In genomic region chr15:63564093-63564492, GRCh38 we compare ENCODE assay signal across 23 cellular contexts. TPM values are rescaled to one million over a fixed set of nuclear protein-coding genes. Genes with fewer than 3 reads are reported as not detected.
DNase-seq lines count a peak whose midpoint lies in the region; ATAC-seq, FAIRE-seq and TF ChIP-seq lines count a peak whose summit lies in the region.
"Had no signal": no experiment of that assay in that cellular context is flagged by ENCODE, and none has a peak within 500 bp of the region (broad histone marks: within the 10 kb centered on the region; RNA-seq: fewer than 3 reads in every experiment).

No MANE protein-coding gene starts in this region.

- no peaks in the 10 kb centered on the region for H4K20me1 ChIP-seq in K562 (replicated peaks; ENCODE audit: control insufficient read depth, insufficient read depth, low read length)

- TF ChIP-seq RAD21 in K562 (CRISPR knock-in tag; conservative IDR thresholded peaks at IDR 0.05 in 1 of 2, IDR thresholded peaks at IDR 0.05 in 1 of 2): no peak

- no peak overlapping the region for H3K4me3 Mint-ChIP-seq in IgD-negative memory B cell
- H3K4me3 Mint-ChIP-seq: CD4-positive, CD25-positive, alpha-beta regulatory T cell; GM23338; H9 had no signal

- CTCF ChIA-PET in K562 (lab: Yijun Ruan, JAX; ENCODE audit: low intra/inter-chr PET ratio): no interaction called here

- no peak for ATAC-seq in K562
- no peak for ATAC-seq in HG03159 (IDR thresholded peaks at IDR 0.05; ENCODE audit: unreplicated experiment)
- ATAC-seq: GM23338 had no signal

- BruUV-seq in K562 (replicated peaks; lab: Mats Ljungman, UMichigan): no TSS peak

- in situ Hi-C loops in K562 (cut with MboI): no loop called here

- no peaks in the 10 kb centered on the region for H3K4me1 ChIP-seq in K562 (replicated peaks in 1 of 2; ENCODE audit: control insufficient read depth in 2 of 2, insufficient read depth in 2 of 2, low read length in 2 of 2)
- H3K4me1 ChIP-seq: BLaER1 had no signal

- no peaks in the 10 kb centered on the region for H3K27me3 ChIP-seq in K562 (ENCODE audit: control insufficient read depth in 2 of 2, insufficient read depth in 2 of 2, low read length in 2 of 2)
- H3K27me3 ChIP-seq: BLaER1 had no signal

- no peak overlapping the region for H3K4me3 ChIP-seq in K562
- H3K4me3 ChIP-seq: BLaER1, GM23338, SK-N-MC had no signal

- intact Hi-C loops in K562 (cut with micrococcal nuclease): no loop called here

- no peak overlapping the region for H3K9ac ChIP-seq in K562 (ENCODE audit: insufficient read depth in 1 of 2, low read depth in 2 of 2, low read length in 2 of 2)
- H3K9ac ChIP-seq: BLaER1 had no signal

- TF ChIP-seq EP300 in K562 (IDR thresholded peaks at IDR 0.05; ENCODE audit: low read length): no peak

- DNase-seq in NCI-H748 (lab: John Stamatoyannopoulos, UW; ENCODE audit: unreplicated experiment): peak; percentile 20
- no peak for DNase-seq in NCI-H748 treated with DMSO at 0.1 percent for 48 hours (lab: John Stamatoyannopoulos, UW)
- DNase-seq in K562 (ENCODE audit: extremely low read depth in 1 of 4, low spot score in 3 of 4): no peak
- no peak for DNase-seq in effector CD8-positive, alpha-beta T cell (lab: John Stamatoyannopoulos, UW)
- no peak for DNase-seq in iPS-NIHi11 (ENCODE audit: low spot score)
- DNase-seq: CD4-positive, CD25-positive, alpha-beta regulatory T cell; COR-L47; H9; KBM-7; NCI-H1694 treated with DMSO at 0.1 percent for 48 hours; NCI-H2081; NCI-H2227 treated with DMSO at 0.1 percent for 48 hours; NCI-H774; SIG-M5 had no signal

- H3K9me3 ChIP-seq in K562 (replicated peaks; ENCODE audit: control insufficient read depth, insufficient read depth, low read depth, low read length): no peaks in the 10 kb centered on the region
- H3K9me3 ChIP-seq: BLaER1 had no signal

- TF ChIP-seq POLR2A in K562 (conservative IDR thresholded peaks at IDR 0.05): no peak

- no peaks in the 10 kb centered on the region for H3K9me3 Mint-ChIP-seq in IgD-negative memory B cell
- H3K9me3 Mint-ChIP-seq: CD4-positive, CD25-positive, alpha-beta regulatory T cell; GM23338; H9 had no signal

- H3K27ac Mint-ChIP-seq in IgD-negative memory B cell: peak overlapping the region in 2 of 3 donors; percentile 19 to 88
- H3K27ac Mint-ChIP-seq: GM23338 had no signal

- no peak overlapping the region for H2AFZ ChIP-seq in K562 (ENCODE audit: low read depth, low read length)
- H2AFZ ChIP-seq: GM23338 had no signal

- peaks cover 7 to 18% (median 15%) of the 10 kb centered on the region in 3 donors for H3K4me1 Mint-ChIP-seq in IgD-negative memory B cell

- H3K36me3 Mint-ChIP-seq in IgD-negative memory B cell: peaks cover 3% of the 10 kb centered on the region

- H3K27ac ChIP-seq in 22Rv1 (peak overlapping the region; percentile 4; the same call in 1 of the 2 replicates), K562 (ENCODE audit: extremely low read depth, low read depth, low read length) (no peak overlapping the region)
- H3K27ac ChIP-seq: BLaER1, SK-N-MC had no signal

- H3K79me2 ChIP-seq in K562 (ENCODE audit: control insufficient read depth, insufficient read depth, low read length): no peaks in the 10 kb centered on the region

- POLR2A ChIA-PET in K562 (lab: Yijun Ruan, JAX): interaction anchor here (0.5 to 1.9 kb wide), 2 partner anchors 8 to 541 kb away, joined by 3 to 7 read pairs; no protein-coding TSS in a partner anchor

- H3K9me1 ChIP-seq in K562 (ENCODE audit: control insufficient read depth, insufficient read depth, low read length): no peaks in the 10 kb centered on the region

- TF ChIP-seq CTCF in 22Rv1 (IDR thresholded peaks at IDR 0.05): no peak
- TF ChIP-seq CTCF in K562 (IDR thresholded peaks at IDR 0.05 in 2 of 3, conservative IDR thresholded peaks at IDR 0.05 in 1 of 3; ENCODE audit: insufficient read depth in 2 of 3, low read depth in 1 of 3, low read length in 3 of 3): no peak

- H3K27me3 Mint-ChIP-seq in IgD-negative memory B cell: no peaks in the 10 kb centered on the region
- H3K27me3 Mint-ChIP-seq: CD4-positive, CD25-positive, alpha-beta regulatory T cell had no signal

- no peak overlapping the region for H3K4me2 ChIP-seq in K562 (ENCODE audit: insufficient read depth, low read length)
- H3K4me2 ChIP-seq: BLaER1, GM23338 had no signal

- WGBS in K562 (ENCODE audit: insufficient coverage, low coverage, missing lambda C conversion rate): 73% methylated on average over 3 of the region's 3 CpGs

- peaks cover 78% of the 10 kb centered on the region for H3K36me3 ChIP-seq in K562 (ENCODE audit: control insufficient read depth, insufficient read depth, low read length)

- peak; percentile 60 for FAIRE-seq in K562 (lab: Jason Lieb, UNC)
- FAIRE-seq: G401.6 had no signal

TF ChIP-seq in K562, 482 proteins besides CTCF, POLR2A, EP300 and RAD21:
- no peak for TF ChIP-seq GABPB2 (CRISPR knock-in tag; conservative IDR thresholded peaks at IDR 0.05)
- peak; percentile 93 for TF ChIP-seq RBM25 (IDR thresholded peaks at IDR 0.05; ENCODE audit: low read depth, low read length, severe bottlenecking)

RNA-seq across cellular contexts. Expression of gene FBXL22, which starts 33.1 kb away (rescaled TPM):
- polyA plus RNA-seq in IgD-negative memory B cell (0.73 TPM), K562 (2011; rRNA removed) (not detected in 2 replicates), K562 (2014; fragmentation: Illumina TruSeq; extraction: Trizol) (not detected in 2 replicates), K562 (2014; fragmentation: Nextera tagmentation; extraction: Ambion mirVana) (not detected), K562 (2014; rRNA removed) (not detected in 2 replicates)
- 0.35 TPM in 1 of 2 replicates, not detected in the other for total RNA-seq in K562 (2011; cell fraction: chromatin; rRNA removed; ENCODE audit: low replicate concordance)
- total RNA-seq in K562 (2011; cell fraction: nucleolus; rRNA removed): 0.33 and 0.39 TPM in 2 replicates
- total RNA-seq in K562 (2011; cell fraction: nucleoplasm; rRNA removed): 0.81 TPM in 1 of 2 replicates, not detected in the other
- total RNA-seq in K562 (2014; rRNA removed) (not detected in 2 replicates), K562 (2014; rRNA removed; fragmentation: Illumina TruSeq; extraction: Trizol) (not detected in 2 replicates), K562 (2015; rRNA removed; fragmentation: Illumina TruSeq; extraction: Trizol) (not detected in 2 replicates), K562 (2021) (not detected in 2 replicates)
- polyA plus RNA-seq in K562 (2011; cell fraction: cytosol; rRNA removed): not detected in 2 replicates
- 0.04 and 0.17 TPM in 2 replicates for polyA plus RNA-seq in K562 (2011; cell fraction: nucleus; rRNA removed)
- 0.07 and 0.14 TPM in 2 replicates for polyA plus RNA-seq in K562 (2012)
- not detected in 2 replicates for polyA minus RNA-seq in K562 (2011; rRNA and poly(A)+ RNA removed)
- not detected in 2 replicates for polyA minus RNA-seq in K562 (2011; cell fraction: cytosol; rRNA and poly(A)+ RNA removed)
- polyA minus RNA-seq in K562 (2011; cell fraction: nucleus; rRNA and poly(A)+ RNA removed): 0.22 and 0.27 TPM in 2 replicates
- total RNA-seq: A172, GM23338, NCI-H460 had no signal

RNA-seq across cellular contexts. Expression of gene USP3, which starts 59.7 kb away (rescaled TPM):
- 42.7 TPM for polyA plus RNA-seq in IgD-negative memory B cell
- 55.7 and 143 TPM in 2 replicates for total RNA-seq in K562 (2011; cell fraction: chromatin; rRNA removed; ENCODE audit: low replicate concordance)
- total RNA-seq in K562 (2011; cell fraction: nucleolus; rRNA removed): 31.0 and 37.8 TPM in 2 replicates
- 72.7 and 100 TPM in 2 replicates for total RNA-seq in K562 (2011; cell fraction: nucleoplasm; rRNA removed)
- total RNA-seq in K562 (2014; rRNA removed): 21.7 and 31.2 TPM in 2 replicates
- 49.7 and 50.3 TPM in 2 replicates for total RNA-seq in K562 (2014; rRNA removed; fragmentation: Illumina TruSeq; extraction: Trizol)
- 44.6 and 46.1 TPM in 2 replicates for total RNA-seq in K562 (2015; rRNA removed; fragmentation: Illumina TruSeq; extraction: Trizol)
- total RNA-seq in K562 (2021): 48.8 and 54.3 TPM in 2 replicates
- 17.3 and 23.1 TPM in 2 replicates for polyA plus RNA-seq in K562 (2011; rRNA removed)
- 12.0 and 15.1 TPM in 2 replicates for polyA plus RNA-seq in K562 (2011; cell fraction: cytosol; rRNA removed)
- 47.4 and 78.4 TPM in 2 replicates for polyA plus RNA-seq in K562 (2011; cell fraction: nucleus; rRNA removed)
- 29.3 and 55.6 TPM in 2 replicates for polyA plus RNA-seq in K562 (2012)
- polyA plus RNA-seq in K562 (2014; fragmentation: Illumina TruSeq; extraction: Trizol): 38.7 and 42.8 TPM in 2 replicates
- polyA plus RNA-seq in K562 (2014; fragmentation: Nextera tagmentation; extraction: Ambion mirVana): 10 to 100 TPM; 24.3 to 34.8 TPM
- polyA plus RNA-seq in K562 (2014; rRNA removed): 19.5 and 21.2 TPM in 2 replicates
- 35.6 and 53.7 TPM in 2 replicates for polyA minus RNA-seq in K562 (2011; rRNA and poly(A)+ RNA removed)
- polyA minus RNA-seq in K562 (2011; cell fraction: cytosol; rRNA and poly(A)+ RNA removed): 23.0 and 36.5 TPM in 2 replicates
- 50.5 and 79.3 TPM in 2 replicates for polyA minus RNA-seq in K562 (2011; cell fraction: nucleus; rRNA and poly(A)+ RNA removed)
